28 cellular contexts compared by ENCODE assay signal in the genomic region with DNA sequence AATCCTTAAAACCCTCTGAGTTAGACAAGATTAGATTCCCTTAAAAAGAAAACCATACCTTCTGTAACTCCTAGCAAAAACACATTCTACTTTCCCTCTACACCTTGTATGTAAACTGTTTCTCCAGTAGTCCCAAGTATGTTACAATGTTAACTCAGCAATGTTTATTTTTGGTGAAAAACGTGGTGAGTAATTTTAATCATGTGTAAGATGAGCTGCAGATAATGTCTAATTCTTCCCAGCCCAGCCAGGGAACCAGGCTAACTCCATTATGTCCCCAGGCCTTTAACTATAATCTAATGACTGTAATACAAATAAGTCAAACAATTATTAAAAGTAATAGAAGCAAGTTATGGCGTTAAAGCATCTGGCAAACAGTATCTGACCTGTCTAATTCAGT.
"Had no signal": no experiment of that assay in that cellular context is flagged by ENCODE, and none has a peak within 500 bp of the region (broad histone marks: within the 10 kb centered on the region; RNA-seq: fewer than 3 reads in every experiment).

No MANE protein-coding gene starts in this region.

- H2AFZ ChIP-seq: PC-9 had no signal

- H3K4me2 ChIP-seq: KMS-11, PC-9 had no signal

- H3K36me3 Mint-ChIP-seq: activated naive CD4-positive, alpha-beta T cell treated with anti-CD3 and anti-CD28 coated beads, Interleukin-2, amount 50 U/mL, for 24 hours; activated naive CD8-positive, alpha-beta T cell treated with anti-CD3 and anti-CD28 coated beads, Interleukin-2, amount 10 ng/mL, durations not matched to agents 7 days and 5 days had no signal

- H3K9me3 ChIP-seq: ascending aorta, breast epithelium had no signal

- H3K36me3 ChIP-seq: ascending aorta, breast epithelium had no signal

- DNase-seq: activated CD4-positive, alpha-beta T cell treated with anti-CD3 and anti-CD28 coated beads for 36 hours; activated CD4-positive, alpha-beta T cell treated with anti-CD3 and anti-CD28 coated beads, Interleukin-2, amount 10 ng/mL, durations not matched to agents 7 days and 5 days; activated CD4-positive, alpha-beta T cell treated with anti-CD3 and anti-CD28 coated beads, Interleukin-2, amount 50 U/mL, for 48 hours; activated CD8-positive, alpha-beta T cell treated with anti-CD3 and anti-CD28 coated beads, Interleukin-2, amount 10 ng/mL, durations not matched to agents 7 days and 5 days; activated gamma-delta T cell; activated naive CD4-positive, alpha-beta T cell treated with Interleukin-2 at 50 U/mL for 16 hours; activated naive CD8-positive, alpha-beta T cell treated with anti-CD3 and anti-CD28 coated beads, Interleukin-2, amount 10 ng/mL, durations not matched to agents 7 days and 5 days; activated T-cell treated with anti-CD3 and anti-CD28 coated beads, Interleukin-2, amount 50 U/mL, for 24 hours; amygdala; NCI-H1092 treated with DMSO at 0.1 percent for 48 hours; NCI-H146; NCI-H187; NCI-H2081 treated with DMSO at 0.1 percent for 48 hours; NCI-H226; NCI-H446 treated with DMSO at 0.1 percent for 48 hours; NCI-H69; NK-92 treated with Interleukin-12 subunit alpha and Interleukin-12 subunit beta, amount 100 ng/mL, for 24 hours; PC-9; Right ventricle myocardium superior; T1000 had no signal

- H3K9ac ChIP-seq: KMS-11 had no signal

- ATAC-seq: activated CD4-positive, alpha-beta T cell treated with anti-CD3 and anti-CD28 coated beads for 36 hours; activated CD4-positive, CD25-positive, alpha-beta regulatory T cell treated with anti-CD3 and anti-CD28 coated beads, Interleukin-2, amount 50 U/mL, for 24 hours; activated CD8-positive, alpha-beta T cell treated with anti-CD3 and anti-CD28 coated beads, Interleukin-2, amount 10 ng/mL, durations not matched to agents 7 days and 5 days; WTC11 had no signal

- H3K4me3 Mint-ChIP-seq: activated CD4-positive, alpha-beta T cell treated with anti-CD3 and anti-CD28 coated beads for 36 hours; activated CD4-positive, alpha-beta T cell treated with anti-CD3 and anti-CD28 coated beads, Interleukin-2, amount 10 ng/mL, durations not matched to agents 7 days and 5 days; activated CD8-positive, alpha-beta T cell treated with anti-CD3 and anti-CD28 coated beads, Interleukin-2, amount 10 ng/mL, durations not matched to agents 7 days and 5 days; activated naive CD4-positive, alpha-beta T cell treated with anti-CD3 and anti-CD28 coated beads, Interleukin-2, amount 50 U/mL, for 24 hours; activated naive CD8-positive, alpha-beta T cell treated with anti-CD3 and anti-CD28 coated beads, Interleukin-2, amount 10 ng/mL, durations not matched to agents 7 days and 5 days; activated T-cell treated with anti-CD3 and anti-CD28 coated beads, Interleukin-2, amount 50 U/mL, for 24 hours; WTC11 had no signal

- H3K4me1 ChIP-seq: ascending aorta, breast epithelium had no signal

- H3K27me3 Mint-ChIP-seq: activated CD4-positive, alpha-beta T cell treated with anti-CD3 and anti-CD28 coated beads for 36 hours; activated CD4-positive, alpha-beta T cell treated with anti-CD3 and anti-CD28 coated beads, Interleukin-2, amount 10 ng/mL, durations not matched to agents 7 days and 5 days; activated naive CD4-positive, alpha-beta T cell treated with anti-CD3 and anti-CD28 coated beads, Interleukin-2, amount 50 U/mL, for 24 hours; activated naive CD8-positive, alpha-beta T cell treated with anti-CD3 and anti-CD28 coated beads, Interleukin-2, amount 10 ng/mL, durations not matched to agents 7 days and 5 days; activated T-cell treated with anti-CD3 and anti-CD28 coated beads, Interleukin-2, amount 50 U/mL, for 24 hours had no signal

- H3K27ac ChIP-seq: ascending aorta, breast epithelium, KMS-11, PC-9, SK-N-MC had no signal

- H3K4me1 Mint-ChIP-seq: activated CD4-positive, alpha-beta T cell treated with anti-CD3 and anti-CD28 coated beads for 36 hours; activated CD4-positive, alpha-beta T cell treated with anti-CD3 and anti-CD28 coated beads, Interleukin-2, amount 10 ng/mL, durations not matched to agents 7 days and 5 days; activated naive CD4-positive, alpha-beta T cell treated with anti-CD3 and anti-CD28 coated beads, Interleukin-2, amount 50 U/mL, for 24 hours; activated naive CD8-positive, alpha-beta T cell treated with anti-CD3 and anti-CD28 coated beads, Interleukin-2, amount 10 ng/mL, durations not matched to agents 7 days and 5 days had no signal

- H3K4me3 ChIP-seq: ascending aorta, breast epithelium, PC-9, SK-N-MC had no signal

- H3K27me3 ChIP-seq: ascending aorta, breast epithelium had no signal

- H3K27ac Mint-ChIP-seq: activated CD4-positive, alpha-beta T cell treated with anti-CD3 and anti-CD28 coated beads for 36 hours; activated CD4-positive, alpha-beta T cell treated with anti-CD3 and anti-CD28 coated beads, Interleukin-2, amount 10 ng/mL, durations not matched to agents 7 days and 5 days; activated CD8-positive, alpha-beta T cell treated with anti-CD3 and anti-CD28 coated beads, Interleukin-2, amount 10 ng/mL, durations not matched to agents 7 days and 5 days; activated naive CD4-positive, alpha-beta T cell treated with anti-CD3 and anti-CD28 coated beads, Interleukin-2, amount 50 U/mL, for 24 hours; activated naive CD8-positive, alpha-beta T cell treated with anti-CD3 and anti-CD28 coated beads, Interleukin-2, amount 10 ng/mL, durations not matched to agents 7 days and 5 days; activated T-cell treated with anti-CD3 and anti-CD28 coated beads, Interleukin-2, amount 50 U/mL, for 24 hours; activated T-helper 2 cell treated with anti-CD3 and anti-CD28 coated beads, Interferon-gamma antibody, Interleukin-2, Interleukin-4, amounts not matched to agents 10 μg/mL and 5 μg/mL and 100 μg/mL, durations not matched to agents 14 hours and 24 hours and 36 hours; WTC11 had no signal
